ENCODE assay signal across 11 cellular contexts in genomic region chr2:134670955-134671354, GRCh38. TPM values are rescaled to one million over a fixed set of nuclear protein-coding genes. Genes with fewer than 3 reads are reported as not detected.
DNase-seq lines count a peak whose midpoint lies in the region; FAIRE-seq and TF ChIP-seq lines count a peak whose summit lies in the region.
"Had no signal": no experiment of that assay in that cellular context is flagged by ENCODE, and none has a peak within 500 bp of the region (broad histone marks: within the 10 kb centered on the region; RNA-seq: fewer than 3 reads in every experiment).

No MANE protein-coding gene starts in this region.

- TF ChIP-seq POLR2A in ovary (IDR thresholded peaks at IDR 0.05), result no peak

- DNase-seq in NCI-H2107 treated with DMSO at 0.1 percent for 48 hours (lab: John Stamatoyannopoulos, UW; ENCODE audit: unreplicated experiment) (peak; percentile 68), NCI-H2107 (lab: John Stamatoyannopoulos, UW) (no peak), NCI-H1105 treated with DMSO at 0.1 percent for 48 hours (lab: John Stamatoyannopoulos, UW) (peak; percentile 57), cerebellum (ENCODE audit: low spot score) (peak; percentile 71), ovary (peak in 3 of 5 donors; percentile 20 to 24 (median 20)), ecto neural progenitor cell (ENCODE audit: low spot score) (no peak), kidney (no peak), T-helper 9 cell (no peak)

- H3K9me3 ChIP-seq in ovary, result no peaks in the 10 kb centered on the region
- no peaks in the 10 kb centered on the region for H3K9me3 ChIP-seq in kidney (ENCODE audit: control insufficient read depth in 1 of 2, low read length in 2 of 2)
- H3K9me3 ChIP-seq: A549 had no signal

- no peak for FAIRE-seq in kidney (lab: Jason Lieb, UNC)
- FAIRE-seq: A549, endometrium, TTC549 had no signal

- no peaks in the 10 kb centered on the region for H3K27me3 ChIP-seq in ovary

- H3K4me3 ChIP-seq in ovary, result no peak overlapping the region
- H3K4me3 ChIP-seq in kidney (ENCODE audit: low read length in 2 of 2), result no peak overlapping the region
- H3K4me3 ChIP-seq: A549 had no signal

- TF ChIP-seq EP300 in ovary (IDR thresholded peaks at IDR 0.05), result no peak

- WGBS in ovary, 3 donors, result 64 to 82% (median 72%) methylated on average over 4 of the region's 4 CpGs

- H3K36me3 ChIP-seq in ovary (no peaks in the 10 kb centered on the region), kidney (ENCODE audit: control insufficient read depth in 1 of 2, insufficient read depth in 2 of 2, low read length in 2 of 2) (no peaks in the 10 kb centered on the region)

- intact Hi-C loops in ovary (cut with DNase I) (loop anchor here in 1 of 4 donors (1.0 kb wide), 1 partner anchor 23 kb away; no protein-coding TSS in a partner anchor), kidney (cut with DNase I) (no loop called here)

- H3K27ac ChIP-seq in ovary (peak overlapping the region in 1 of 2 donors; percentile 72), kidney (ENCODE audit: low read depth in 2 of 2, low read length in 2 of 2) (peak overlapping the region in 1 of 2 donors; percentile 47)
- H3K27ac ChIP-seq: A549 had no signal

- peaks cover 11% of the 10 kb centered on the region for H3K4me1 ChIP-seq in ovary (ENCODE audit: insufficient read depth)
- peaks cover 0 to 15% of the 10 kb centered on the region in 2 donors for H3K4me1 ChIP-seq in kidney (ENCODE audit: control insufficient read depth in 1 of 2, insufficient read depth in 1 of 2, low read depth in 1 of 2, low read length in 2 of 2)

- H3K9ac ChIP-seq in kidney (ENCODE audit: low read length in 2 of 2), result no peak overlapping the region

- TF ChIP-seq CTCF in ovary (IDR thresholded peaks at IDR 0.05), result no peak
- TF ChIP-seq CTCF in kidney (IDR thresholded peaks at IDR 0.05; ENCODE audit: borderline replicate concordance, extremely low read depth, insufficient read depth), result no peak

RNA-seq across cellular contexts. Expression of gene TMEM163, which starts 47.8 kb away (rescaled TPM):
- total RNA-seq in cerebellum (10.2 TPM), ovary (1 to 10 TPM in 4 of 7 donors, under 1 TPM in 3; 0.24 to 2.3 (median 1.5) TPM), kidney (5.9 TPM)
- polyA plus RNA-seq in ovary (1 to 10 TPM; 1.0 to 3.6 TPM), kidney (ENCODE audit: insufficient read depth, low read depth, low replicate concordance) (2.6 TPM)
- polyA plus RNA-seq: A549 had no signal

Comparison
In these comparisons a context has a peak if more than half of its experiments do, and no peak if none do; other contexts are left out.
1. DNase-seq: peak in NCI-H2107 treated with DMSO at 0.1 percent for 48 hours (single experiment), NCI-H1105 treated with DMSO at 0.1 percent for 48 hours (single experiment), cerebellum (single experiment) and ovary (3 of 5); none in NCI-H2107 (single experiment), ecto neural progenitor cell (single experiment), kidney (single experiment) and T-helper 9 cell (single experiment).